18 cellular contexts compared by ENCODE assay signal in the genomic region with DNA sequence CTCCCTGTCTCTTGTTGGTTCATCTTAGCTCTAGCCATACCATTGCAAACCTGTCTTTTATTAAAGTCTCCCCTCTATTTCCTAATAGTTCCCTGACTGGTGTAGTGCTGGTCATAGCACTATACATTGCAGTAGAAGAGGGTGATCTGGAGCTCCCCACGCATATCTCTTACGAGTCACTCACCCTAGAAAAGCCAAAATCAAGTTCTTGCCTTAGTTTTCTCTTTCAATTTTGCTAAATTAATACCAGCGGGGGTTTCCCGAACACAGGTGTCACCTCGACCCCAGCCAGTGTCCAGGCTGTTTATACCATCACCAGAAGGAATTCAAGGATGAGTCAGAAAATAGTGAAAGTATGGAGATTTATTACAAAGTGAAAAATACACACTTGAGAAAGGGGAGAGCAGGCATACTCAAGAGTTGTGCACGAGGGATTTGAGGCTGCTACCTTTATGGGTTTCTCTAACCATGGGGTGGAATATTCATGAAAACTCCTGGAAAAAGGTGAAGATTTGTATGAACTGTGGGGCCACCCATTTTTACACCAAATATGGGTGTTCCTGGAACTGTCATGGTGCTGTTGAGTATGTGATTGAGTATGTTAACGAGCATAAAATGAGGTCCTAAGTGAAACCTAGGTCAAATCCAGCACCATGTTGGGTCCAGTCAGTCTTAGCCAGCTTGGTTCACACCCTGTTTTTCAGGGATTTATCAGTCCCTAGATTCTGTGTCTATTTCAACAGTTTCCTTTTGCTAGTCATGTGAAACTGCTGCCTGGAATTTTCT. TPM values are rescaled to one million over a fixed set of nuclear protein-coding genes. Genes with fewer than 3 reads are reported as not detected.
A peak's percentile ranks its signal among the peaks of the same experiment; 100 is the strongest.
DNase-seq lines count a peak whose midpoint lies in the region; ATAC-seq and TF ChIP-seq lines count a peak whose summit lies in the region.
"Had no signal": no experiment of that assay in that cellular context is flagged by ENCODE, and none has a peak within 500 bp of the region (broad histone marks: within the 10 kb centered on the region; RNA-seq: fewer than 3 reads in every experiment).

No MANE protein-coding gene starts in this region.

- DNase-seq in activated T-cell treated with anti-CD3 and anti-CD28 coated beads, Interleukin-2, amount 50 U/mL, for 24 hours, result no peak
- no peak for DNase-seq in activated T-cell treated with anti-CD3 and anti-CD28 coated beads, Interleukin-2, amount 50 U/mL, for 48 hours
- DNase-seq in OCI-LY7 (ENCODE audit: low spot score) (no peak), GOT3 (lab: John Stamatoyannopoulos, UW) (no peak), NCI-H2171 (lab: John Stamatoyannopoulos, UW) (no peak)
- DNase-seq: COR-L47, HCEC 1CT, NCI-H1105 treated with DMSO at 0.1 percent for 48 hours, NCI-H187 treated with DMSO at 0.1 percent for 48 hours, NCI-H446 treated with DMSO at 0.1 percent for 48 hours, NCI-H774, Peyer's patch, SHP77 had no signal

- no peaks in the 10 kb centered on the region for H3K36me3 ChIP-seq in OCI-LY7 (ENCODE audit: insufficient read depth, low read length)
- H3K36me3 ChIP-seq: Peyer's patch had no signal

- H4K20me1 ChIP-seq in OCI-LY7 (ENCODE audit: insufficient read depth, low read length), result no peaks in the 10 kb centered on the region

- TF ChIP-seq CTCF in OCI-LY7 (conservative IDR thresholded peaks at IDR 0.05; ENCODE audit: low read length), result no peak

- intact Hi-C loops in OCI-LY7 (cut with micrococcal nuclease; ENCODE audit: unreplicated experiment), result no loop called here

- ATAC-seq in GM18868 (IDR thresholded peaks at IDR 0.05; ENCODE audit: unreplicated experiment) (peak; percentile 72), HG02981 (IDR thresholded peaks at IDR 0.05; ENCODE audit: unreplicated experiment) (no peak)
- no peak for ATAC-seq in stimulated activated memory B cell treated with anti-CD40 and anti-IgM and Interleukin-4, amounts not matched to agents 10 μg/mL and 1 μg/mL and 100 μg/mL, for 72 hours
- ATAC-seq: A549 had no signal

- POLR2A ChIA-PET in OCI-LY7 (lab: Charles Lee), result no interaction called here

- peaks cover 34% of the 10 kb centered on the region for H3K4me1 Mint-ChIP-seq in activated T-cell treated with anti-CD3 and anti-CD28 coated beads, Interleukin-2, amount 50 U/mL, for 24 hours (ENCODE audit: low read depth)
- H3K4me1 Mint-ChIP-seq in stimulated activated memory B cell treated with anti-CD40 and anti-IgM and Interleukin-4, amounts not matched to agents 10 μg/mL and 1 μg/mL and 100 μg/mL, for 72 hours, result peaks cover 17% of the 10 kb centered on the region

- H3K9me2 ChIP-seq in OCI-LY7 (ENCODE audit: insufficient read depth, low read length), result no peaks in the 10 kb centered on the region

- no peaks in the 10 kb centered on the region for H3K79me2 ChIP-seq in OCI-LY7 (ENCODE audit: insufficient read depth, low read depth, low read length)

- peak overlapping the region; percentile 79; the same call in 1 of the 2 replicates for H2AFZ ChIP-seq in OCI-LY7 (ENCODE audit: low read length)

- H3K27ac ChIP-seq in OCI-LY7 (ENCODE audit: low read depth, low read length, poor library complexity, severe bottlenecking), result no peak overlapping the region
- H3K27ac ChIP-seq: A549, Peyer's patch had no signal

- peak overlapping the region; percentile 12 for H3K27ac Mint-ChIP-seq in activated T-cell treated with anti-CD3 and anti-CD28 coated beads, Interleukin-2, amount 50 U/mL, for 24 hours
- peak overlapping the region; percentile 46 for H3K27ac Mint-ChIP-seq in stimulated activated memory B cell treated with anti-CD40 and anti-IgM and Interleukin-4, amounts not matched to agents 10 μg/mL and 1 μg/mL and 100 μg/mL, for 72 hours
- H3K27ac Mint-ChIP-seq: CD14-positive monocyte had no signal

- CTCF ChIA-PET in OCI-LY7 (lab: Charles Lee; ENCODE audit: unreplicated experiment), result no interaction called here

- H3K9me3 ChIP-seq in OCI-LY7 (ENCODE audit: low read length), result no peaks in the 10 kb centered on the region
- H3K9me3 ChIP-seq: Peyer's patch had no signal

- H3K27me3 Mint-ChIP-seq in activated T-cell treated with anti-CD3 and anti-CD28 coated beads, Interleukin-2, amount 50 U/mL, for 24 hours, result peaks cover 31% of the 10 kb centered on the region
- peaks cover under 1% of the 10 kb centered on the region for H3K27me3 Mint-ChIP-seq in stimulated activated memory B cell treated with anti-CD40 and anti-IgM and Interleukin-4, amounts not matched to agents 10 μg/mL and 1 μg/mL and 100 μg/mL, for 72 hours

- H3K4me2 ChIP-seq in OCI-LY7 (ENCODE audit: low read length), result no peak overlapping the region
- H3K4me2 ChIP-seq: A549 had no signal

- peaks cover 10% of the 10 kb centered on the region for H3K4me1 ChIP-seq in OCI-LY7 (ENCODE audit: insufficient read depth, low read length, poor library complexity, severe bottlenecking)
- H3K4me1 ChIP-seq: A549, Peyer's patch had no signal

- no peak overlapping the region for H3K4me3 Mint-ChIP-seq in activated T-cell treated with anti-CD3 and anti-CD28 coated beads, Interleukin-2, amount 50 U/mL, for 24 hours
- no peak overlapping the region for H3K4me3 Mint-ChIP-seq in stimulated activated memory B cell treated with anti-CD40 and anti-IgM and Interleukin-4, amounts not matched to agents 10 μg/mL and 1 μg/mL and 100 μg/mL, for 72 hours
- H3K4me3 Mint-ChIP-seq: CD14-positive monocyte had no signal

- H3K9me3 Mint-ChIP-seq in activated T-cell treated with anti-CD3 and anti-CD28 coated beads, Interleukin-2, amount 50 U/mL, for 24 hours, result peaks cover 5% of the 10 kb centered on the region
- H3K9me3 Mint-ChIP-seq in stimulated activated memory B cell treated with anti-CD40 and anti-IgM and Interleukin-4, amounts not matched to agents 10 μg/mL and 1 μg/mL and 100 μg/mL, for 72 hours, result no peaks in the 10 kb centered on the region

- H3K36me3 Mint-ChIP-seq in activated T-cell treated with anti-CD3 and anti-CD28 coated beads, Interleukin-2, amount 50 U/mL, for 24 hours (ENCODE audit: low read depth), result no peaks in the 10 kb centered on the region
- no peaks in the 10 kb centered on the region for H3K36me3 Mint-ChIP-seq in stimulated activated memory B cell treated with anti-CD40 and anti-IgM and Interleukin-4, amounts not matched to agents 10 μg/mL and 1 μg/mL and 100 μg/mL, for 72 hours
- H3K36me3 Mint-ChIP-seq: CD14-positive monocyte had no signal

- BruUV-seq in OCI-LY7 (replicated peaks; lab: Mats Ljungman, UMichigan), result no TSS peak

- no peak overlapping the region for H3K4me3 ChIP-seq in OCI-LY7 (ENCODE audit: low read depth, low read length, poor library complexity, severe bottlenecking)
- H3K4me3 ChIP-seq: A549, Peyer's patch had no signal

RNA-seq across cellular contexts. Expression of gene PROKR1, which starts 20.2 kb away (rescaled TPM):
- 0.08 and 0.28 TPM in 2 replicates for total RNA-seq in OCI-LY7 (2014; rRNA removed; shearing (Covaris generic))
- total RNA-seq in OCI-LY7 (2022), result not detected in 2 replicates
- total RNA-seq: Peyer's patch had no signal
